Comparison of ENCODE assay signal across 1 cellular context in the genomic region with DNA sequence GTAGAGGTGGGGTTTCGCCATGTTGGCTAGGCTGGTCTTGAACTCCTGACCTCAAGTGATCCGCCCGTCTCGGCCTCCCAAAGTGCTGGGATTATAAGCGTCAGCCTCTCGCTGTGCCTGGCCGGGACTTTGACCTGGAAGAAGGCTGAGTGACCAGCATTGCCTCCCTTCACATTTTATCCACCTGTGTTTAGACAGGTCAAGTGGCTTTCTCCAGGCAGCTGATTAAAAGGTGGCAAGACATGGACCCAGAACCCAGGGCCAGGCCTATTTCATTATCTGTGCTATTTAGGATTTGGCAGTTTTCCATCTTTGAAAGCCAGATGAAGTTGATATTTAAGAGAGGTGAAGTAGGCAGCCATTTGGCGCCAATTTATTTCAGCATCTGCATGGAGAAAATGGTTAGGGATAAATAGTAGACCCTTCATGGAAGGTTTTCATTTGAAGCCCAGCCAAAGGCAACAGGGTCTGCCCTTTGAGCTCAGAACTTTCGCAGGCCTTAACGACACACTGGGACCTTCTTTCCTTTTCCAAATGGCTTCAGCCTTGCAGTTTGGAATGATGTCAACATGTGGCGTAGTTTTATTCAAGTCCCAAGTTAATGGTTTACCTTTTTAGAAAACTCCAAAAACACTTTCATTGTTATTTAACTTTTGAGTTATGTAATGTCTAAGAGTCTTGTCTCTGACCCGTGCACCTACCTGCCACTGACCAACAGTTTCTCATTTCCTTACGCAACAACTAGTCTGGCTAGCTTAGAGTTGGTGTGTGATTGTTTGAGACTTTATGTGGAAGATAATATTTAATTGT.
A peak's percentile ranks its signal among the peaks of the same experiment; 100 is the strongest.
TF ChIP-seq lines count a peak whose summit lies in the region.

No MANE protein-coding gene starts in this region.

TF ChIP-seq in HepG2, 621 proteins besides CTCF, POLR2A, EP300 and RAD21 (continued from another document and continues in another):
- TF ChIP-seq DZIP1 (CRISPR knock-in tag; IDR thresholded peaks at IDR 0.05) = no peak
- TF ChIP-seq ZNF501 (CRISPR knock-in tag; IDR thresholded peaks at IDR 0.05) = no peak
- TF ChIP-seq RBAK (CRISPR knock-in tag; IDR thresholded peaks at IDR 0.05) = peak; percentile 53; the same call in 1 of the 2 replicates
- TF ChIP-seq MLX (CRISPR knock-in tag; IDR thresholded peaks at IDR 0.05) = no peak; the same call in 1 of the 2 replicates
- TF ChIP-seq SMAD1 (CRISPR knock-in tag; IDR thresholded peaks at IDR 0.05; ENCODE audit: borderline replicate concordance, low read depth) = no peak
- no peak for TF ChIP-seq ZNF558 (CRISPR knock-in tag; IDR thresholded peaks at IDR 0.05; ENCODE audit: borderline replicate concordance)
- no peak for TF ChIP-seq ZNF3 (CRISPR knock-in tag; IDR thresholded peaks at IDR 0.05)
- no peak for TF ChIP-seq ZNF337 (CRISPR knock-in tag; IDR thresholded peaks at IDR 0.05; ENCODE audit: borderline replicate concordance, low read depth)
- TF ChIP-seq, protein P1, sequence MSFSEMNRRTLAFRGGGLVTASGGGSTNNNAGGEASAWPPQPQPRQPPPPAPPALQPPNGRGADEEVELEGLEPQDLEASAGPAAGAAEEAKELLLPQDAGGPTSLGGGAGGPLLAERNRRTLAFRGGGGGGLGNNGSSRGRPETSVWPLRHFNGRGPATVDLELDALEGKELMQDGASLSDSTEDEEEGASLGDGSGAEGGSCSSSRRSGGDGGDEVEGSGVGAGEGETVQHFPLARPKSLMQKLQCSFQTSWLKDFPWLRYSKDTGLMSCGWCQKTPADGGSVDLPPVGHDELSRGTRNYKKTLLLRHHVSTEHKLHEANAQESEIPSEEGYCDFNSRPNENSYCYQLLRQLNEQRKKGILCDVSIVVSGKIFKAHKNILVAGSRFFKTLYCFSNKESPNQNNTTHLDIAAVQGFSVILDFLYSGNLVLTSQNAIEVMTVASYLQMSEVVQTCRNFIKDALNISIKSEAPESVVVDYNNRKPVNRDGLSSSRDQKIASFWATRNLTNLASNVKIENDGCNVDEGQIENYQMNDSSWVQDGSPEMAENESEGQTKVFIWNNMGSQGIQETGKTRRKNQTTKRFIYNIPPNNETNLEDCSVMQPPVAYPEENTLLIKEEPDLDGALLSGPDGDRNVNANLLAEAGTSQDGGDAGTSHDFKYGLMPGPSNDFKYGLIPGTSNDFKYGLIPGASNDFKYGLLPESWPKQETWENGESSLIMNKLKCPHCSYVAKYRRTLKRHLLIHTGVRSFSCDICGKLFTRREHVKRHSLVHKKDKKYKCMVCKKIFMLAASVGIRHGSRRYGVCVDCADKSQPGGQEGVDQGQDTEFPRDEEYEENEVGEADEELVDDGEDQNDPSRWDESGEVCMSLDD (CRISPR knock-in tag; IDR thresholded peaks at IDR 0.05; ENCODE audit: borderline replicate concordance) = no peak
- no peak for TF ChIP-seq ZNF367 (CRISPR knock-in tag; IDR thresholded peaks at IDR 0.05; ENCODE audit: borderline replicate concordance)
- TF ChIP-seq, protein P2, sequence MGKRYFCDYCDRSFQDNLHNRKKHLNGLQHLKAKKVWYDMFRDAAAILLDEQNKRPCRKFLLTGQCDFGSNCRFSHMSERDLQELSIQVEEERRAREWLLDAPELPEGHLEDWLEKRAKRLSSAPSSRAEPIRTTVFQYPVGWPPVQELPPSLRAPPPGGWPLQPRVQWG (CRISPR knock-in tag; IDR thresholded peaks at IDR 0.05; ENCODE audit: borderline replicate concordance, low read depth) = no peak
- TF ChIP-seq JDP2 (CRISPR knock-in tag; IDR thresholded peaks at IDR 0.05; ENCODE audit: borderline replicate concordance) = no peak
- no peak; the same call in 1 of the 2 replicates for TF ChIP-seq ZBTB20 (CRISPR knock-in tag; IDR thresholded peaks at IDR 0.05; ENCODE audit: borderline replicate concordance, low read depth)
- TF ChIP-seq ZFP62 (CRISPR knock-in tag; IDR thresholded peaks at IDR 0.05) = no peak
- no peak for TF ChIP-seq CC2D1A (CRISPR knock-in tag; IDR thresholded peaks at IDR 0.05)
- no peak for TF ChIP-seq ZFAT (CRISPR knock-in tag; conservative IDR thresholded peaks at IDR 0.05)
- no peak for TF ChIP-seq ZNF343 (CRISPR knock-in tag; IDR thresholded peaks at IDR 0.05)
- TF ChIP-seq FOXP1 (IDR thresholded peaks at IDR 0.05) = no peak
- TF ChIP-seq FOXP1 (CRISPR knock-in tag; IDR thresholded peaks at IDR 0.05) = peak; percentile 79
- no peak for TF ChIP-seq ZNF749 (CRISPR knock-in tag; IDR thresholded peaks at IDR 0.05; ENCODE audit: borderline replicate concordance)
- TF ChIP-seq MXI1 (IDR thresholded peaks at IDR 0.05; ENCODE audit: borderline replicate concordance, low read depth, low read length) = no peak
- no peak for TF ChIP-seq ZNF850 (CRISPR knock-in tag; conservative IDR thresholded peaks at IDR 0.05)
- no peak for TF ChIP-seq MED13 (CRISPR knock-in tag; IDR thresholded peaks at IDR 0.05)
- no peak for TF ChIP-seq HCFC1 (IDR thresholded peaks at IDR 0.05; ENCODE audit: low read depth, low read length)
- no peak for TF ChIP-seq THYN1 (CRISPR knock-in tag; IDR thresholded peaks at IDR 0.05; ENCODE audit: borderline replicate concordance, low read depth)
- TF ChIP-seq, protein P3, sequence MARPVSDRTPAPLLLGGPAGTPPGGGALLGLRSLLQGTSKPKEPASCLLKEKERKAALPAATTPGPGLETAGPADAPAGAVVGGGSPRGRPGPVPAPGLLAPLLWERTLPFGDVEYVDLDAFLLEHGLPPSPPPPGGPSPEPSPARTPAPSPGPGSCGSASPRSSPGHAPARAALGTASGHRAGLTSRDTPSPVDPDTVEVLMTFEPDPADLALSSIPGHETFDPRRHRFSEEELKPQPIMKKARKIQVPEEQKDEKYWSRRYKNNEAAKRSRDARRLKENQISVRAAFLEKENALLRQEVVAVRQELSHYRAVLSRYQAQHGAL (CRISPR knock-in tag; IDR thresholded peaks at IDR 0.05; ENCODE audit: not compliant biosample characterization) = no peak
- TF ChIP-seq SNAPC2 (CRISPR knock-in tag; IDR thresholded peaks at IDR 0.05) = peak; percentile 47; the same call in 1 of the 2 replicates
- 0 out of 2 replicates have a peak, but pooled peaks have one; percentile 20 for TF ChIP-seq ZNF775 (CRISPR knock-in tag; IDR thresholded peaks at IDR 0.05; ENCODE audit: borderline replicate concordance)
- TF ChIP-seq, protein P4, sequence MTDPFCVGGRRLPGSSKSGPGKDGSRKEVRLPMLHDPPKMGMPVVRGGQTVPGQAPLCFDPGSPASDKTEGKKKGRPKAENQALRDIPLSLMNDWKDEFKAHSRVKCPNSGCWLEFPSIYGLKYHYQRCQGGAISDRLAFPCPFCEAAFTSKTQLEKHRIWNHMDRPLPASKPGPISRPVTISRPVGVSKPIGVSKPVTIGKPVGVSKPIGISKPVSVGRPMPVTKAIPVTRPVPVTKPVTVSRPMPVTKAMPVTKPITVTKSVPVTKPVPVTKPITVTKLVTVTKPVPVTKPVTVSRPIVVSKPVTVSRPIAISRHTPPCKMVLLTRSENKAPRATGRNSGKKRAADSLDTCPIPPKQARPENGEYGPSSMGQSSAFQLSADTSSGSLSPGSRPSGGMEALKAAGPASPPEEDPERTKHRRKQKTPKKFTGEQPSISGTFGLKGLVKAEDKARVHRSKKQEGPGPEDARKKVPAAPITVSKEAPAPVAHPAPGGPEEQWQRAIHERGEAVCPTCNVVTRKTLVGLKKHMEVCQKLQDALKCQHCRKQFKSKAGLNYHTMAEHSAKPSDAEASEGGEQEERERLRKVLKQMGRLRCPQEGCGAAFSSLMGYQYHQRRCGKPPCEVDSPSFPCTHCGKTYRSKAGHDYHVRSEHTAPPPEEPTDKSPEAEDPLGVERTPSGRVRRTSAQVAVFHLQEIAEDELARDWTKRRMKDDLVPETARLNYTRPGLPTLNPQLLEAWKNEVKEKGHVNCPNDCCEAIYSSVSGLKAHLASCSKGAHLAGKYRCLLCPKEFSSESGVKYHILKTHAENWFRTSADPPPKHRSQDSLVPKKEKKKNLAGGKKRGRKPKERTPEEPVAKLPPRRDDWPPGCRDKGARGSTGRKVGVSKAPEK (CRISPR knock-in tag; IDR thresholded peaks at IDR 0.05; ENCODE audit: borderline replicate concordance) = no peak
- TF ChIP-seq JUNB (CRISPR knock-in tag; IDR thresholded peaks at IDR 0.05; ENCODE audit: borderline replicate concordance) = no peak
- TF ChIP-seq TBX3 (IDR thresholded peaks at IDR 0.05; ENCODE audit: borderline replicate concordance) = no peak
- peak; percentile 93 for TF ChIP-seq CEBPB (IDR thresholded peaks at IDR 0.05; ENCODE audit: borderline replicate concordance, low read depth, low read length)
- TF ChIP-seq, protein P5, sequence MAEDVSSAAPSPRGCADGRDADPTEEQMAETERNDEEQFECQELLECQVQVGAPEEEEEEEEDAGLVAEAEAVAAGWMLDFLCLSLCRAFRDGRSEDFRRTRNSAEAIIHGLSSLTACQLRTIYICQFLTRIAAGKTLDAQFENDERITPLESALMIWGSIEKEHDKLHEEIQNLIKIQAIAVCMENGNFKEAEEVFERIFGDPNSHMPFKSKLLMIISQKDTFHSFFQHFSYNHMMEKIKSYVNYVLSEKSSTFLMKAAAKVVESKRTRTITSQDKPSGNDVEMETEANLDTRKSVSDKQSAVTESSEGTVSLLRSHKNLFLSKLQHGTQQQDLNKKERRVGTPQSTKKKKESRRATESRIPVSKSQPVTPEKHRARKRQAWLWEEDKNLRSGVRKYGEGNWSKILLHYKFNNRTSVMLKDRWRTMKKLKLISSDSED (CRISPR knock-in tag; IDR thresholded peaks at IDR 0.05) = no peak
- TF ChIP-seq FUBP1 (CRISPR knock-in tag; IDR thresholded peaks at IDR 0.05; ENCODE audit: borderline replicate concordance) = no peak
- no peak for TF ChIP-seq PHF8 (CRISPR knock-in tag; IDR thresholded peaks at IDR 0.05)
- TF ChIP-seq ZNF614 (CRISPR knock-in tag; IDR thresholded peaks at IDR 0.05; ENCODE audit: borderline replicate concordance) = peak; percentile 84
- TF ChIP-seq HES4 (CRISPR knock-in tag; IDR thresholded peaks at IDR 0.05; ENCODE audit: borderline replicate concordance) = no peak
- peak; percentile 21; the same call in 1 of the 2 replicates for TF ChIP-seq ZBTB7B (CRISPR knock-in tag; IDR thresholded peaks at IDR 0.05)
- TF ChIP-seq ZNF331 (CRISPR knock-in tag; IDR thresholded peaks at IDR 0.05) = 0 out of 2 replicates have a peak, but pooled peaks have one; percentile 56
- no peak for TF ChIP-seq SRY (CRISPR knock-in tag; IDR thresholded peaks at IDR 0.05)
- TF ChIP-seq ZNF17 (CRISPR knock-in tag; IDR thresholded peaks at IDR 0.05) = no peak
- TF ChIP-seq, protein P6, sequence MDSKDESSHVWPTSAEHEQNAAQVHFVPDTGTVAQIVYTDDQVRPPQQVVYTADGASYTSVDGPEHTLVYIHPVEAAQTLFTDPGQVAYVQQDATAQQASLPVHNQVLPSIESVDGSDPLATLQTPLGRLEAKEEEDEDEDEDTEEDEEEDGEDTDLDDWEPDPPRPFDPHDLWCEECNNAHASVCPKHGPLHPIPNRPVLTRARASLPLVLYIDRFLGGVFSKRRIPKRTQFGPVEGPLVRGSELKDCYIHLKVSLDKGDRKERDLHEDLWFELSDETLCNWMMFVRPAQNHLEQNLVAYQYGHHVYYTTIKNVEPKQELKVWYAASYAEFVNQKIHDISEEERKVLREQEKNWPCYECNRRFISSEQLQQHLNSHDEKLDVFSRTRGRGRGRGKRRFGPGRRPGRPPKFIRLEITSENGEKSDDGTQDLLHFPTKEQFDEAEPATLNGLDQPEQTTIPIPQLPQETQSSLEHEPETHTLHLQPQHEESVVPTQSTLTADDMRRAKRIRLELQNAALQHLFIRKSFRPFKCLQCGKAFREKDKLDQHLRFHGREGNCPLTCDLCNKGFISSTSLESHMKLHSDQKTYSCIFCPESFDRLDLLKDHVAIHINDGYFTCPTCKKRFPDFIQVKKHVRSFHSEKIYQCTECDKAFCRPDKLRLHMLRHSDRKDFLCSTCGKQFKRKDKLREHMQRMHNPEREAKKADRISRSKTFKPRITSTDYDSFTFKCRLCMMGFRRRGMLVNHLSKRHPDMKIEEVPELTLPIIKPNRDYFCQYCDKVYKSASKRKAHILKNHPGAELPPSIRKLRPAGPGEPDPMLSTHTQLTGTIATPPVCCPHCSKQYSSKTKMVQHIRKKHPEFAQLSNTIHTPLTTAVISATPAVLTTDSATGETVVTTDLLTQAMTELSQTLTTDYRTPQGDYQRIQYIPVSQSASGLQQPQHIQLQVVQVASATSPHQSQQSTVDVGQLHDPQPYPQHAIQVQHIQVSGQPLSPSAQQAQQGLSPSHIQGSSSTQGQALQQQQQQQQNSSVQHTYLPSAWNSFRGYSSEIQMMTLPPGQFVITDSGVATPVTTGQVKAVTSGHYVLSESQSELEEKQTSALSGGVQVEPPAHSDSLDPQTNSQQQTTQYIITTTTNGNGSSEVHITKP (CRISPR knock-in tag; IDR thresholded peaks at IDR 0.05; ENCODE audit: low read depth) = no peak
